Comparison of ENCODE assay signal across 8 cellular contexts in genomic region chr3:63911901-63912767, GRCh38. TPM values are rescaled to one million over a fixed set of nuclear protein-coding genes. Genes with fewer than 3 reads are reported as not detected.
A peak's percentile ranks its signal among the peaks of the same experiment; 100 is the strongest.
DNase-seq lines count a peak whose midpoint lies in the region; ATAC-seq and TF ChIP-seq lines count a peak whose summit lies in the region.

SCAANT1 (minus strand) TSS chr3:63912383.

- peaks cover 2% of the 10 kb centered on the region for H3K36me3 ChIP-seq in fibroblast of lung (ENCODE audit: control insufficient read depth, insufficient read depth, low read length)

- H3K9ac ChIP-seq in fibroblast of lung (ENCODE audit: insufficient read depth, low read length) = peak within 1 kb of the TSS; percentile 95

- peaks cover 42% of the 10 kb centered on the region for H3K36me3 Mint-ChIP-seq in activated T-helper 17 cell treated with anti-CD3 and anti-CD28 coated beads, Interleukin-2, amount 50 U/mL, for 72 hours (ENCODE audit: low read depth)
- no peaks in the 10 kb centered on the region for H3K36me3 Mint-ChIP-seq in natural killer cell
- H3K36me3 Mint-ChIP-seq in stimulated activated naive B cell treated with anti-CD40 and anti-IgM and Interleukin-4, amounts not matched to agents 10 μg/mL and 1 μg/mL and 100 μg/mL, for 72 hours = peaks cover 20 to 30% of the 10 kb centered on the region in 2 donors

- ATAC-seq in GM21390 (IDR thresholded peaks at IDR 0.05; ENCODE audit: unreplicated experiment) (peak; percentile 77), natural killer cell (peak; percentile 69 to 86 (median 76))
- ATAC-seq in activated T-helper 17 cell treated with anti-CD3 and anti-CD28 coated beads, Interleukin-2, amount 50 U/mL, for 72 hours (replicated peaks) = peak; percentile 64
- peak; percentile 80 to 82 for ATAC-seq in stimulated activated naive B cell treated with anti-CD40 and anti-IgM and Interleukin-4, amounts not matched to agents 10 μg/mL and 1 μg/mL and 100 μg/mL, for 72 hours (replicated peaks)

- DNase-seq in DMS114 treated with DMSO at 0.1 percent for 48 hours (lab: John Stamatoyannopoulos, UW; ENCODE audit: unreplicated experiment) = peak; percentile 36
- peak in 74 of 76 experiments; percentile 11 to 86 (median 72) for DNase-seq in HUDEP-2 (lab: John Stamatoyannopoulos, UW; ENCODE audit: unreplicated experiment in 76 of 76)
- DNase-seq in RPMI7951 (ENCODE audit: low read depth) = peak; percentile 92
- peak; percentile 91 to 92 for DNase-seq in fibroblast of lung (ENCODE audit: low read depth in 2 of 2)
- peak; percentile 81 for DNase-seq in natural killer cell
- peak; percentile 84 for DNase-seq in stimulated activated naive B cell treated with anti-CD40 and anti-IgM and Interleukin-4, amounts not matched to agents 10 μg/mL and 1 μg/mL and 100 μg/mL, for 72 hours

- H3K4me2 ChIP-seq in fibroblast of lung (ENCODE audit: extremely low read depth, insufficient read depth, low read length) = peak within 1 kb of the TSS; percentile 95

- peak within 1 kb of the TSS; percentile 55 for H2AFZ ChIP-seq in fibroblast of lung (ENCODE audit: low read length)

- H3K9me3 Mint-ChIP-seq in activated T-helper 17 cell treated with anti-CD3 and anti-CD28 coated beads, Interleukin-2, amount 50 U/mL, for 72 hours = no peaks in the 10 kb centered on the region
- no peaks in the 10 kb centered on the region for H3K9me3 Mint-ChIP-seq in natural killer cell
- no peaks in the 10 kb centered on the region for H3K9me3 Mint-ChIP-seq in stimulated activated naive B cell treated with anti-CD40 and anti-IgM and Interleukin-4, amounts not matched to agents 10 μg/mL and 1 μg/mL and 100 μg/mL, for 72 hours

- peaks cover 20% of the 10 kb centered on the region for H3K4me1 Mint-ChIP-seq in activated T-helper 17 cell treated with anti-CD3 and anti-CD28 coated beads, Interleukin-2, amount 50 U/mL, for 72 hours
- peaks cover 38 to 49% of the 10 kb centered on the region in 2 donors for H3K4me1 Mint-ChIP-seq in natural killer cell
- H3K4me1 Mint-ChIP-seq in stimulated activated naive B cell treated with anti-CD40 and anti-IgM and Interleukin-4, amounts not matched to agents 10 μg/mL and 1 μg/mL and 100 μg/mL, for 72 hours = peaks cover 18 to 58% of the 10 kb centered on the region in 2 donors

- H3K9me3 ChIP-seq in fibroblast of lung (ENCODE audit: control insufficient read depth, insufficient read depth, low read depth, low read length) = no peaks in the 10 kb centered on the region

- peak within 1 kb of the TSS; percentile 88 for H3K4me3 Mint-ChIP-seq in activated T-helper 17 cell treated with anti-CD3 and anti-CD28 coated beads, Interleukin-2, amount 50 U/mL, for 72 hours
- H3K4me3 Mint-ChIP-seq in natural killer cell = peak within 1 kb of the TSS; percentile 92
- H3K4me3 Mint-ChIP-seq in stimulated activated naive B cell treated with anti-CD40 and anti-IgM and Interleukin-4, amounts not matched to agents 10 μg/mL and 1 μg/mL and 100 μg/mL, for 72 hours = peak within 1 kb of the TSS; percentile 91 to 96

- H3K27me3 ChIP-seq in fibroblast of lung (ENCODE audit: control insufficient read depth, insufficient read depth, low read length) = no peaks in the 10 kb centered on the region

- peaks cover 26% of the 10 kb centered on the region for H3K79me2 ChIP-seq in fibroblast of lung (ENCODE audit: control insufficient read depth, insufficient read depth, low read length)

- intact Hi-C loops in natural killer cell (cut with micrococcal nuclease) = loop anchor here (1.0 to 5.0 kb wide), 6 partner anchors 23 to 110 kb away; partner anchors contain the start of gene PSMD6

- peak within 1 kb of the TSS; percentile 95 for H3K27ac Mint-ChIP-seq in activated T-helper 17 cell treated with anti-CD3 and anti-CD28 coated beads, Interleukin-2, amount 50 U/mL, for 72 hours
- peak within 1 kb of the TSS; percentile 90 to 96 for H3K27ac Mint-ChIP-seq in natural killer cell
- H3K27ac Mint-ChIP-seq in stimulated activated naive B cell treated with anti-CD40 and anti-IgM and Interleukin-4, amounts not matched to agents 10 μg/mL and 1 μg/mL and 100 μg/mL, for 72 hours = peak within 1 kb of the TSS; percentile 93

- TF ChIP-seq CTCF in fibroblast of lung (conservative IDR thresholded peaks at IDR 0.05 in 1 of 2, IDR thresholded peaks at IDR 0.05 in 1 of 2; ENCODE audit: low read depth in 1 of 2, low read length in 2 of 2) = no peak
- no peak for TF ChIP-seq CTCF in natural killer cell (IDR thresholded peaks at IDR 0.05)

- H3K4me1 ChIP-seq in fibroblast of lung (ENCODE audit: control insufficient read depth, extremely low read depth, insufficient read depth, low read length) = peaks cover 11% of the 10 kb centered on the region

- peak within 1 kb of the TSS; percentile 76 to 88 (median 78) for H3K4me3 ChIP-seq in fibroblast of lung (replicated peaks in 1 of 4; ENCODE audit: control extremely low read depth in 1 of 4, insufficient read depth in 1 of 4, low read depth in 3 of 4, low read length in 4 of 4)

- no peaks in the 10 kb centered on the region for H4K20me1 ChIP-seq in fibroblast of lung (ENCODE audit: control insufficient read depth, extremely low read depth, insufficient read depth, low read length)

- H3K27ac ChIP-seq in fibroblast of lung (ENCODE audit: insufficient read depth, low read length) = peak within 1 kb of the TSS; percentile 94

- no peaks in the 10 kb centered on the region for H3K27me3 Mint-ChIP-seq in activated T-helper 17 cell treated with anti-CD3 and anti-CD28 coated beads, Interleukin-2, amount 50 U/mL, for 72 hours
- no peaks in the 10 kb centered on the region for H3K27me3 Mint-ChIP-seq in natural killer cell (ENCODE audit: low read depth in 2 of 2)
- H3K27me3 Mint-ChIP-seq in stimulated activated naive B cell treated with anti-CD40 and anti-IgM and Interleukin-4, amounts not matched to agents 10 μg/mL and 1 μg/mL and 100 μg/mL, for 72 hours = no peaks in the 10 kb centered on the region

RNA-seq across cellular contexts. Expression of gene SCAANT1, which starts in this region (rescaled TPM):
- total RNA-seq in RPMI7951 (2014; rRNA removed; shearing (Covaris generic)) = not detected in 2 replicates
- 1 to 10 TPM in 1 of 2 donors, not detected in 1; 2.4 TPM for total RNA-seq in activated T-helper 17 cell treated with anti-CD3 and anti-CD28 coated beads, Interleukin-2, amount 50 U/mL, for 72 hours
- 1.7 TPM in 1 of 2 replicates, not detected in the other for total RNA-seq in fibroblast of lung
- not detected in 2 replicates for polyA plus RNA-seq in fibroblast of lung
- polyA plus RNA-seq in fibroblast of lung (2012) = not detected in 2 replicates
- polyA minus RNA-seq in fibroblast of lung (ENCODE audit: low replicate concordance) = not detected in 2 replicates
- total RNA-seq in natural killer cell = 1 to 10 TPM in 2 of 3 donors, not detected in 1; 3.6 to 8.0 TPM

Comparison
In these comparisons a context has a peak if more than half of its experiments do, and no peak if none do; other contexts are left out.
1. Peak in every context shown above with its lines: DNase-seq, ATAC-seq, H3K4me3 ChIP-seq and H3K27ac ChIP-seq.
2. Peak in DNase-seq in RPMI7951; RNA of the gene not detected or under 1 TPM.
3. DNase-seq: peak in every context shown above with its lines; median percentile 92 in RPMI7951; 92 in fibroblast of lung; 84 in stimulated activated naive B cell treated with anti-CD40 and anti-IgM and Interleukin-4, amounts not matched to agents 10 μg/mL and 1 μg/mL and 100 μg/mL, for 72 hours; 81 in natural killer cell; 72 in HUDEP-2; 36 in DMS114 treated with DMSO at 0.1 percent for 48 hours.